Comparison of ENCODE assay signal across 11 cellular contexts in genomic region chr17:49730787-49731441, GRCh38. TPM values are rescaled to one million over a fixed set of nuclear protein-coding genes. Genes with fewer than 3 reads are reported as not detected.
DNase-seq lines count a peak whose midpoint lies in the region; ATAC-seq, FAIRE-seq and TF ChIP-seq lines count a peak whose summit lies in the region.
"Had no signal": no experiment of that assay in that cellular context is flagged by ENCODE, and none has a peak within 500 bp of the region (broad histone marks: within the 10 kb centered on the region; RNA-seq: fewer than 3 reads in every experiment).

No MANE protein-coding gene starts in this region.

- no peaks in the 10 kb centered on the region for H3K27me3 ChIP-seq in pancreas
- H3K27me3 ChIP-seq: ovary had no signal

- H3K4me3 ChIP-seq in AG10803 (ENCODE audit: low read length): no peak overlapping the region
- no peak overlapping the region for H3K4me3 ChIP-seq in pancreas
- H3K4me3 ChIP-seq: ovary had no signal

- no peak for ATAC-seq in T-cell (replicated peaks in 1 of 4)
- peak in 1 of 4 donors; percentile 15 for ATAC-seq in pancreas
- no peak for ATAC-seq in HG03520 (IDR thresholded peaks at IDR 0.05; ENCODE audit: unreplicated experiment)

- peak overlapping the region; percentile 45 to 79 for H3K27ac Mint-ChIP-seq in T-cell
- H3K27ac Mint-ChIP-seq: T-helper 2 cell treated with Interferon-gamma antibody and Interleukin-4, amounts not matched to agents 5 μg/mL and 100 μg/mL, for 36 hours had no signal

- peaks cover 34 to 73% (median 67%) of the 10 kb centered on the region in 3 donors for H3K4me1 Mint-ChIP-seq in T-cell

- no peaks in the 10 kb centered on the region for H3K9me3 ChIP-seq in pancreas
- H3K9me3 ChIP-seq: ovary had no signal

- intact Hi-C loops in pancreas (cut with DNase I): no loop called here

- POLR2A ChIA-PET in T-cell (lab: Charles Lee): interaction anchor here in 1 of 2 donors (0.7 to 0.9 kb wide), 2 partner anchors 16 to 551 kb away, joined by 5 read pairs; no protein-coding TSS in a partner anchor

- H3K36me3 Mint-ChIP-seq in T-cell: peaks cover 41% of the 10 kb centered on the region

- peak overlapping the region; percentile 5 to 47 (median 30) for H3K27ac ChIP-seq in pancreas

- DNase-seq in AG10803 (ENCODE audit: low read depth) (peak; percentile 37), T-cell (no peak), fibroblast of gingiva (ENCODE audit: low read depth) (peak; percentile 23), pancreas (no peak), NCI-H345 treated with DMSO at 0.1 percent for 48 hours (lab: John Stamatoyannopoulos, UW; ENCODE audit: unreplicated experiment) (no peak), NCI-H748 treated with DMSO at 0.1 percent for 48 hours (lab: John Stamatoyannopoulos, UW) (no peak), GM03348 (ENCODE audit: low spot score) (no peak)
- DNase-seq: kidney glomerular epithelial cell had no signal

- no peak for TF ChIP-seq CTCF in AG10803 (conservative IDR thresholded peaks at IDR 0.05; ENCODE audit: low read length)
- no peak for TF ChIP-seq CTCF in pancreas (IDR thresholded peaks at IDR 0.05)

- no peaks in the 10 kb centered on the region for H3K9me3 Mint-ChIP-seq in T-cell
- H3K9me3 Mint-ChIP-seq: T-helper 2 cell treated with Interferon-gamma antibody and Interleukin-4, amounts not matched to agents 5 μg/mL and 100 μg/mL, for 36 hours had no signal

- no peaks in the 10 kb centered on the region for H3K36me3 ChIP-seq in pancreas
- H3K36me3 ChIP-seq: ovary had no signal

- CTCF ChIA-PET in T-cell (lab: Charles Lee): no interaction called here

- no peak overlapping the region for H3K4me3 Mint-ChIP-seq in T-cell
- H3K4me3 Mint-ChIP-seq: T-helper 2 cell treated with Interferon-gamma antibody and Interleukin-4, amounts not matched to agents 5 μg/mL and 100 μg/mL, for 36 hours had no signal

- H3K4me1 ChIP-seq in pancreas: peaks cover 9 to 17% (median 13%) of the 10 kb centered on the region in 3 donors

- 79 to 84% methylated on average over 5 of the region's 5 CpGs for WGBS in pancreas, 2 donors

- H3K27me3 Mint-ChIP-seq in T-cell: no peaks in the 10 kb centered on the region

- FAIRE-seq in pancreas (lab: Jason Lieb, UNC): no peak

RNA-seq across cellular contexts. Expression of gene SLC35B1, which starts 23.1 kb away (rescaled TPM):
- total RNA-seq in T-cell: 10 to 100 TPM; 40.5 to 57.1 (median 42.8) TPM
- 10 to 100 TPM; 16.5 to 32.4 (median 28.4) TPM for total RNA-seq in pancreas
- polyA plus RNA-seq in pancreas: 10 to 100 TPM; 36.7 to 62.5 TPM

RNA-seq across cellular contexts. Expression of gene FAM117A, which starts 33.0 kb away (rescaled TPM):
- total RNA-seq in T-cell (100 to 1,000 TPM in 2 of 5 donors, 10 to 100 TPM in 3; 71.9 to 105 (median 99.1) TPM), pancreas (10 to 100 TPM in 2 of 6 donors, 1 to 10 TPM in 4; 5.5 to 14.8 (median 8.5) TPM)
- 10 to 100 TPM in 1 of 2 donors, 1 to 10 TPM in 1; 5.3 to 12.3 TPM for polyA plus RNA-seq in pancreas

RNA-seq across cellular contexts. Expression of gene SPOP, which starts 53.0 kb away (rescaled TPM):
- 10 to 100 TPM; 67.1 to 80.4 (median 71.5) TPM for total RNA-seq in T-cell
- 10 to 100 TPM; 27.6 to 42.3 (median 33.6) TPM for total RNA-seq in pancreas
- polyA plus RNA-seq in pancreas: 10 to 100 TPM; 14.2 to 27.6 TPM

RNA-seq across cellular contexts. Expression of gene KAT7, which starts 57.6 kb away (rescaled TPM):
- total RNA-seq in T-cell: 100 to 1,000 TPM in 2 of 5 donors, 10 to 100 TPM in 3; 96.8 to 197 (median 99.7) TPM
- 10 to 100 TPM; 18.9 to 31.5 (median 19.8) TPM for total RNA-seq in pancreas
- polyA plus RNA-seq in pancreas: 10 to 100 TPM in 1 of 2 donors, 1 to 10 TPM in 1; 3.5 to 10.4 TPM

Comparison
In these comparisons a context has a peak if more than half of its experiments do, and no peak if none do; other contexts are left out.
1. DNase-seq: peak in AG10803 (single experiment) and fibroblast of gingiva (single experiment); none in T-cell (0 of 34), pancreas (0 of 6), NCI-H345 treated with DMSO at 0.1 percent for 48 hours (single experiment), NCI-H748 treated with DMSO at 0.1 percent for 48 hours (single experiment) and GM03348 (single experiment).
2. RNA of gene FAM117A, which starts 33.0 kb away (total RNA-seq): 71.9 to 105 TPM in T-cell; 5.5 to 14.8 TPM in pancreas; every median in the first group is over 4 times any median in the second.